Comparison of ENCODE assay signal across 11 cellular contexts in the genomic region with DNA sequence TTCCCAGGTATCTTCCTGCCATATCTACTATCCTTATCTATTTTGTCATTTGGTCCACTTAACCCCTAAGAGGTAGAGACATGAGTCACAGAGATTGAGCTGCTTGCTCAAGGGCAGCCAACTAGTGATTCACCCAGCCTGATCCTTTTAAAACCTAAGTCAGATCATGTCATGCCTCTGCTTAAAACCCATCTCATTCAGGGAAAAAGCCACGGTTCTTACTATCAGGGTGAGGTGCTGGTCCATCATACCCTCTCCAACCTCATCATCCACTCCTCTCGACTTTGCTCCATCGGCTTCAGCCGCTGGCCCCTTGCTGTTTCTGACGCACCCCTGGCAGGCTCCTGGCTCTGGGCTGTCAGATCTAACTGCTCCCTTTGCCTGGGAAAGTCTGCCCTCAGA. TPM values are rescaled to one million over a fixed set of nuclear protein-coding genes. Genes with fewer than 3 reads are reported as not detected.
A peak's percentile ranks its signal among the peaks of the same experiment; 100 is the strongest.
DNase-seq lines count a peak whose midpoint lies in the region; ATAC-seq and TF ChIP-seq lines count a peak whose summit lies in the region.
"Had no signal": no experiment of that assay in that cellular context is flagged by ENCODE, and none has a peak within 500 bp of the region (broad histone marks: within the 10 kb centered on the region; RNA-seq: fewer than 3 reads in every experiment).

No MANE protein-coding gene starts in this region.

- H3K27ac Mint-ChIP-seq in HFFc6 (peak overlapping the region; percentile 66), type B pancreatic cell (no peak overlapping the region), natural killer cell (peak overlapping the region in 1 of 2 donors; percentile 23)
- H3K27ac Mint-ChIP-seq: natural killer cell treated with Interleukin-12 subunit alpha and Interleukin-12 subunit beta and Interleukin-15 and Interleukin-18, amount 100 ng/mL, for 72 hours had no signal

- DNase-seq in AG08395 (ENCODE audit: low spot score): peak; percentile 74
- DNase-seq in HFFc6: peak; percentile 80
- peak; percentile 95 for DNase-seq in amniotic epithelial cell (ENCODE audit: low read depth)
- DNase-seq in kidney epithelial cell (ENCODE audit: low read depth): peak; percentile 58
- no peak for DNase-seq in NCI-H2081 treated with DMSO at 0.1 percent for 48 hours (lab: John Stamatoyannopoulos, UW)
- DNase-seq in type B pancreatic cell (ENCODE audit: extremely low spot score, unreplicated experiment): no peak
- DNase-seq in natural killer cell: no peak
- DNase-seq in DMS153 (lab: John Stamatoyannopoulos, UW): no peak
- DNase-seq: NCI-H82 had no signal

- no peaks in the 10 kb centered on the region for H3K9me3 Mint-ChIP-seq in HFFc6
- no peaks in the 10 kb centered on the region for H3K9me3 Mint-ChIP-seq in type B pancreatic cell
- no peaks in the 10 kb centered on the region for H3K9me3 Mint-ChIP-seq in natural killer cell
- H3K9me3 Mint-ChIP-seq: natural killer cell treated with Interleukin-12 subunit alpha and Interleukin-12 subunit beta and Interleukin-15 and Interleukin-18, amount 100 ng/mL, for 72 hours had no signal

- intact Hi-C loops in natural killer cell (cut with micrococcal nuclease): no loop called here

- TF ChIP-seq CTCF in HFFc6 (IDR thresholded peaks at IDR 0.05) (no peak), kidney epithelial cell (IDR thresholded peaks at IDR 0.05; ENCODE audit: insufficient read depth, low read length, poor library complexity, severe bottlenecking) (no peak), type B pancreatic cell (conservative IDR thresholded peaks at IDR 0.05) (no peak), natural killer cell (IDR thresholded peaks at IDR 0.05) (no peak)

- H3K4me3 Mint-ChIP-seq in HFFc6 (no peak overlapping the region; the same call in 1 of the 2 replicates), type B pancreatic cell (no peak overlapping the region), natural killer cell (no peak overlapping the region)
- H3K4me3 Mint-ChIP-seq: natural killer cell treated with Interleukin-12 subunit alpha and Interleukin-12 subunit beta and Interleukin-15 and Interleukin-18, amount 100 ng/mL, for 72 hours had no signal

- H3K4me1 Mint-ChIP-seq in HFFc6 (ENCODE audit: low read depth) (peaks cover 40% of the 10 kb centered on the region), type B pancreatic cell (ENCODE audit: unreplicated experiment) (peaks cover under 1% of the 10 kb centered on the region), natural killer cell (peaks cover under 1% of the 10 kb centered on the region in 2 donors)

- no peaks in the 10 kb centered on the region for H3K36me3 ChIP-seq in kidney epithelial cell (ENCODE audit: control insufficient read depth, insufficient read depth, low read length)

- H3K36me3 Mint-ChIP-seq in HFFc6 (ENCODE audit: low read depth): peaks cover 5% of the 10 kb centered on the region; the same call in 1 of the 2 replicates
- H3K36me3 Mint-ChIP-seq in type B pancreatic cell: peaks cover 25% of the 10 kb centered on the region
- peaks cover 2% of the 10 kb centered on the region for H3K36me3 Mint-ChIP-seq in natural killer cell

- H3K4me3 ChIP-seq in kidney epithelial cell (ENCODE audit: low read depth, low read length): no peak overlapping the region
- H3K4me3 ChIP-seq: suprapubic skin had no signal

- H3K27me3 Mint-ChIP-seq in HFFc6 (ENCODE audit: insufficient read depth) (peaks cover 2% of the 10 kb centered on the region), type B pancreatic cell (no peaks in the 10 kb centered on the region), natural killer cell (ENCODE audit: low read depth in 2 of 2) (no peaks in the 10 kb centered on the region)
- H3K27me3 Mint-ChIP-seq: natural killer cell treated with Interleukin-12 subunit alpha and Interleukin-12 subunit beta and Interleukin-15 and Interleukin-18, amount 100 ng/mL, for 72 hours had no signal

- ATAC-seq in natural killer cell: no peak

- no peaks in the 10 kb centered on the region for H3K27me3 ChIP-seq in kidney epithelial cell (ENCODE audit: control insufficient read depth, insufficient read depth, low read length)
- H3K27me3 ChIP-seq: suprapubic skin had no signal

RNA-seq across cellular contexts. Expression of a gene that starts 14.4 kb away (rescaled TPM):
- 10 to 100 TPM; 27.4 to 34.8 (median 30.9) TPM for total RNA-seq in HFFc6 (2021; fragmentation: NEBNext Ultra II Directional; extraction: Animal tissue kit (Norgen Biotek cat#: 25700))
- 42.1 and 43.8 TPM in 2 replicates for total RNA-seq in kidney epithelial cell
- 43.3 and 48.9 TPM in 2 replicates for total RNA-seq in type B pancreatic cell (ENCODE audit: low replicate concordance)
- 100 to 1,000 TPM; 174 to 236 (median 222) TPM for total RNA-seq in natural killer cell

Comparison
In these comparisons a context has a peak if more than half of its experiments do, and no peak if none do; other contexts are left out.
1. DNase-seq: peak in AG08395 (single experiment), HFFc6 (single experiment), amniotic epithelial cell (single experiment) and kidney epithelial cell (single experiment); none in NCI-H2081 treated with DMSO at 0.1 percent for 48 hours (single experiment), type B pancreatic cell (single experiment), natural killer cell (single experiment) and DMS153 (single experiment).